Comparison of ENCODE assay signal across 8 cellular contexts in the genomic region with DNA sequence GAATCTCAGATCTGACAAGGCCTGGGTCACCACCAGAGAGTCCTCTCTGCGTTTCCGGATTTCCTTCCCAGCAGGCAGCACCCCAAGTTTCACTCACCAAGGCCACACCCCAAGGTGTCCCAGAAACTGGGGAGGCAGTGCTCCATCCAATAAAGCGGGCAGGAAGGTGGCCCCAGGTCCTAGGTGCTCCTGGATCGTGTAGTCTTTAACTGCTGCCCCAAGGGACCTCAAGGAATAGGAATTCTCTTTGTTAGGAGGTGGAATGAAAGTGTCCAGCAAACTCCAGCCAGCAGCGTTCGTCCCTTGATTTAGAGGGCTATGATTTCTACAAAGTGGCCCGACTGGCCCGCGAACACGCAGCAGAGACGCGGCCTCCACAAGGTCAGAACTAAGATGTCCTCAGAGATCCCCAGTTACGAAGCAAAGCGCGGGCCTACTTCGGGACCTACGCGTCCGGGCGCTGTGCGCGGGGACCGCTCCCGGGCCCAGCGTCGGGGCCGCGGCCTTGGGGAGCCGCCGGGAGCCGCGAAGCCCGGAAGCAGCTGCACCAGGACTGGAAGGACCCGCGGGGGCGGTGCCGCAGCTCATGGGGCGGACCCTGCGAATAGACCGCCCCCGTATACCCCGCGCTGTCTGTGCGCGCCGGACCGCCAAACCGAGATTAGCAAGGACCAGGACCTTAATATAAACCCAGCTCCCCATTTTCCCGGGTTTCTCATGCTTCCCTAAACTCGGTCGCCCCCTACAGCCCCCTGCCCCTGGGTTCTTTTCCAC. TPM values are rescaled to one million over a fixed set of nuclear protein-coding genes. Genes with fewer than 3 reads are reported as not detected.
DNase-seq lines count a peak whose midpoint lies in the region; ATAC-seq and TF ChIP-seq lines count a peak whose summit lies in the region.

C6orf47 (minus strand) TSS at position 555 of the 774 bp plus-strand sequence. CDS start 831 bp downstream, outside the sequence.

- intact Hi-C loops in activated CD4-positive, alpha-beta T cell treated with anti-CD3 and anti-CD28 coated beads, Interleukin-2, amount 10 ng/mL, durations not matched to agents 24 days and 14 days (cut with micrococcal nuclease): loop anchor here (1.0 to 10.0 kb wide), 2 partner anchors 8 to 1194 kb away; partner anchors contain the start of genes BAG6, PSMB9 and TAP1

- DNase-seq in NCI-H524 (lab: John Stamatoyannopoulos, UW): peak; percentile 55 to 82
- DNase-seq in activated CD4-positive, alpha-beta T cell treated with anti-CD3 and anti-CD28 coated beads, Interleukin-2, amount 10 ng/mL, durations not matched to agents 24 days and 14 days: peak; percentile 94
- DNase-seq in coronary artery (ENCODE audit: low spot score): peak; percentile 89
- peak; percentile 95 for DNase-seq in left kidney (ENCODE audit: low read depth, low spot score)
- peak; percentile 78 to 87 for DNase-seq in stimulated activated CD4-positive, alpha-beta T cell treated with anti-CD3 and anti-CD28 coated beads, Interleukin-2, amount 100 ng/mL, for 24 hours

- peak within 1 kb of the TSS; percentile 84 for H3K27ac Mint-ChIP-seq in activated CD4-positive, alpha-beta T cell treated with anti-CD3 and anti-CD28 coated beads, Interleukin-2, amount 10 ng/mL, durations not matched to agents 24 days and 14 days

- H3K27ac ChIP-seq in coronary artery: peak within 1 kb of the TSS; percentile 90 to 95

- H3K27me3 Mint-ChIP-seq in activated CD4-positive, alpha-beta T cell treated with anti-CD3 and anti-CD28 coated beads, Interleukin-2, amount 10 ng/mL, durations not matched to agents 24 days and 14 days: no peaks in the 10 kb centered on the region

- H3K4me3 ChIP-seq in GM12875 (ENCODE audit: low read depth, low read length): peak within 1 kb of the TSS; percentile 61
- peak within 1 kb of the TSS; percentile 97 for H3K4me3 ChIP-seq in coronary artery

- TF ChIP-seq CTCF in GM12875 (IDR thresholded peaks at IDR 0.05; ENCODE audit: borderline replicate concordance, insufficient read depth, low read depth, low read length): no peak
- TF ChIP-seq CTCF in coronary artery (IDR thresholded peaks at IDR 0.05): no peak

- peak; percentile 48 for ATAC-seq in HG03108 (IDR thresholded peaks at IDR 0.05; ENCODE audit: unreplicated experiment)
- no peak for ATAC-seq in GM21528 (IDR thresholded peaks at IDR 0.05; ENCODE audit: low FRiP score, unreplicated experiment)

- peaks cover 66% of the 10 kb centered on the region for H3K36me3 Mint-ChIP-seq in activated CD4-positive, alpha-beta T cell treated with anti-CD3 and anti-CD28 coated beads, Interleukin-2, amount 10 ng/mL, durations not matched to agents 24 days and 14 days (ENCODE audit: low read depth)

- peaks cover 68% of the 10 kb centered on the region for H3K4me1 Mint-ChIP-seq in activated CD4-positive, alpha-beta T cell treated with anti-CD3 and anti-CD28 coated beads, Interleukin-2, amount 10 ng/mL, durations not matched to agents 24 days and 14 days

- H3K9me3 Mint-ChIP-seq in activated CD4-positive, alpha-beta T cell treated with anti-CD3 and anti-CD28 coated beads, Interleukin-2, amount 10 ng/mL, durations not matched to agents 24 days and 14 days: no peaks in the 10 kb centered on the region

- H3K4me3 Mint-ChIP-seq in activated CD4-positive, alpha-beta T cell treated with anti-CD3 and anti-CD28 coated beads, Interleukin-2, amount 10 ng/mL, durations not matched to agents 24 days and 14 days: peak within 1 kb of the TSS; percentile 97

RNA-seq across cellular contexts. Expression of gene C6orf47, which starts in this region (rescaled TPM):
- 16.8 and 17.9 TPM in 2 replicates for total RNA-seq in activated CD4-positive, alpha-beta T cell treated with anti-CD3 and anti-CD28 coated beads, Interleukin-2, amount 10 ng/mL, durations not matched to agents 24 days and 14 days
